8 cellular contexts compared by ENCODE assay signal in the genomic region with DNA sequence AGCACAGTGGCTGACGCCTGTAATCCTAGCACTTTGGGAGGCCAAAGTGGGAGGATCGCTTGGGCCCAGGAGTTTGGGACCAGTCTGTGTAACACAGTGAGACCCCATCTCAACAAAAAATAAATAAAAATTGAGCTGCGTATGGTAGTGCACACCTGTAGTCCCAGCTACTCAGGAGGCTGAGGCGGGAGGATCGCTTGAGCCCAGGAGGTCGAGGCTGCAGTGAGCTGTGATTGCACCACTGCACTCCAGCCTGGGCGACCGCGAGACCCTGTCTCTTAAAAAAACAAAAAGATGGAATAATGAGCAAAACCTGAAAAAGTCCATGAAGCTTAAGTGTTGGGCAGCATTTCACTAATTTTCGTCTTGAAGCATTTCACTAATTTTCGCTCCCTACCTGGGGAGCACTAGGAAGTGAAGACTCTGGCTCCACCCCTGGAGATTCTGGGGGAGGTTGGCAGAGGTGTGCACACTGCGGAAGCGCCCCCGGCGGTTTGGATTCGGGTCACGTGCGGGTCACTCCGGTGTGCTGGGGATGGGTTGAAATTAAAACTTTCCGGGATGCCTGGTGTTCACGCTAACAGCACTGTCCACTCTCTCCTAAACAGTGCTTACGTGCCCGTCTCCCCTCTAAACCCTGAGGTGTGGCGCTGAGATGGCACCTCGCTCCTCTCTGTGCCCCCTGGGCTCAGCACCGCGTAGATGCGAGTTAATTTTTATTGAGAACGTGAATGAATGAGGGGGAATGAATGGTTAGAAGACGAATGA.
A peak's percentile ranks its signal among the peaks of the same experiment; 100 is the strongest.
DNase-seq lines count a peak whose midpoint lies in the region; ATAC-seq and TF ChIP-seq lines count a peak whose summit lies in the region.

No MANE protein-coding gene starts in this region.

- DNase-seq in DND-41 = no peak
- peak; percentile 30 for DNase-seq in activated naive CD4-positive, alpha-beta T cell treated with anti-CD3 and anti-CD28 coated beads, Interleukin-2, amount 50 U/mL, for 16 hours
- no peak for DNase-seq in stimulated activated naive B cell treated with anti-CD40 and anti-IgM and Interleukin-4, amounts not matched to agents 10 μg/mL and 1 μg/mL and 100 μg/mL, for 72 hours
- no peak for DNase-seq in foreskin melanocyte

- H2AFZ ChIP-seq in DND-41 (ENCODE audit: low read depth, low read length) = peak overlapping the region; percentile 90

- peak overlapping the region; percentile 56 for H3K27ac Mint-ChIP-seq in stimulated activated naive B cell treated with anti-CD40 and anti-IgM and Interleukin-4, amounts not matched to agents 10 μg/mL and 1 μg/mL and 100 μg/mL, for 72 hours

- H3K9me3 Mint-ChIP-seq in stimulated activated naive B cell treated with anti-CD40 and anti-IgM and Interleukin-4, amounts not matched to agents 10 μg/mL and 1 μg/mL and 100 μg/mL, for 72 hours = no peaks in the 10 kb centered on the region

- peaks cover 15 to 39% of the 10 kb centered on the region in 2 donors for H3K4me1 Mint-ChIP-seq in stimulated activated naive B cell treated with anti-CD40 and anti-IgM and Interleukin-4, amounts not matched to agents 10 μg/mL and 1 μg/mL and 100 μg/mL, for 72 hours

- H3K4me2 ChIP-seq in DND-41 (ENCODE audit: insufficient read depth, low read length) = peak overlapping the region; percentile 83

- peaks cover 41% of the 10 kb centered on the region for H3K79me2 ChIP-seq in DND-41 (ENCODE audit: insufficient read depth, low read length)

- H3K27ac ChIP-seq in DND-41 (ENCODE audit: low read length) (peak overlapping the region; percentile 54; the same call in 1 of the 2 replicates), HUES6 (ENCODE audit: low read depth, low read length) (no peak overlapping the region; the same call in 1 of the 2 replicates), iPS-18a (ENCODE audit: low read length) (no peak overlapping the region)

- H3K9ac ChIP-seq in DND-41 (ENCODE audit: low read depth, low read length) (peak overlapping the region; percentile 89), HUES6 (ENCODE audit: low read length) (peak overlapping the region; percentile 9), iPS-18a (ENCODE audit: low read length) (peak overlapping the region; percentile 43)

- peaks cover 7% of the 10 kb centered on the region; the same call in 1 of the 2 replicates for H4K20me1 ChIP-seq in DND-41 (ENCODE audit: insufficient read depth, low read length)

- ATAC-seq in DND-41 (ENCODE audit: insufficient read depth, low read depth) (peak; percentile 5; the same call in 2 of the 3 replicates), GM19463 (IDR thresholded peaks at IDR 0.05; ENCODE audit: unreplicated experiment) (peak; percentile 12), GM21367 (IDR thresholded peaks at IDR 0.05; ENCODE audit: unreplicated experiment) (no peak)
- peak; percentile 35 to 36 for ATAC-seq in stimulated activated naive B cell treated with anti-CD40 and anti-IgM and Interleukin-4, amounts not matched to agents 10 μg/mL and 1 μg/mL and 100 μg/mL, for 72 hours (replicated peaks)

- peak overlapping the region in 1 of 2 experiments; percentile 98; a peak in 3 of 4 replicates for H3K4me3 ChIP-seq in DND-41 (ENCODE audit: low read depth in 1 of 2, low read length in 2 of 2)
- peak overlapping the region; percentile 61 for H3K4me3 ChIP-seq in HUES6 (ENCODE audit: low read depth, low read length)
- peak overlapping the region; percentile 76 for H3K4me3 ChIP-seq in iPS-18a (ENCODE audit: low read length)

- H3K36me3 Mint-ChIP-seq in stimulated activated naive B cell treated with anti-CD40 and anti-IgM and Interleukin-4, amounts not matched to agents 10 μg/mL and 1 μg/mL and 100 μg/mL, for 72 hours = peaks cover 0 to 5% of the 10 kb centered on the region in 2 donors

- H3K4me1 ChIP-seq in DND-41 (ENCODE audit: insufficient read depth, low read length) (peaks cover 32% of the 10 kb centered on the region), HUES6 (ENCODE audit: control insufficient read depth, insufficient read depth, low read length) (0 out of 2 replicates have a peak, but pooled peaks cover 4% of the 10 kb centered on the region), iPS-18a (ENCODE audit: control insufficient read depth, low read depth, low read length) (no peaks in the 10 kb centered on the region)

- H3K36me3 ChIP-seq in DND-41 (ENCODE audit: insufficient read depth, low read length) (peaks cover 11% of the 10 kb centered on the region), HUES6 (ENCODE audit: control insufficient read depth, insufficient read depth, low read length) (peaks cover 4% of the 10 kb centered on the region), iPS-18a (ENCODE audit: control insufficient read depth, low read depth, low read length) (peaks cover 4% of the 10 kb centered on the region)

- H3K9me3 ChIP-seq in DND-41 (ENCODE audit: insufficient read depth, low read length, severe bottlenecking) = no peaks in the 10 kb centered on the region
- H3K9me3 ChIP-seq in HUES6 (ENCODE audit: control insufficient read depth, insufficient read depth, low read depth, low read length) = no peaks in the 10 kb centered on the region
- H3K9me3 ChIP-seq in iPS-18a (ENCODE audit: control insufficient read depth, low read depth, low read length) = no peaks in the 10 kb centered on the region

- no peaks in the 10 kb centered on the region for H3K27me3 Mint-ChIP-seq in stimulated activated naive B cell treated with anti-CD40 and anti-IgM and Interleukin-4, amounts not matched to agents 10 μg/mL and 1 μg/mL and 100 μg/mL, for 72 hours

- peak overlapping the region; percentile 83 to 90 for H3K4me3 Mint-ChIP-seq in stimulated activated naive B cell treated with anti-CD40 and anti-IgM and Interleukin-4, amounts not matched to agents 10 μg/mL and 1 μg/mL and 100 μg/mL, for 72 hours

- no peak for TF ChIP-seq CTCF in DND-41 (IDR thresholded peaks at IDR 0.05; ENCODE audit: borderline replicate concordance, extremely low read depth, low read length, poor library complexity, severe bottlenecking)

- H3K27me3 ChIP-seq in DND-41 (ENCODE audit: insufficient read depth, low read length, poor library complexity) (no peaks in the 10 kb centered on the region), HUES6 (ENCODE audit: control insufficient read depth, insufficient read depth, low read length) (no peaks in the 10 kb centered on the region), iPS-18a (ENCODE audit: control insufficient read depth, insufficient read depth, low read length) (no peaks in the 10 kb centered on the region)

Comparison
In these comparisons a context has a peak if more than half of its experiments do, and no peak if none do; other contexts are left out.
1. H3K9ac ChIP-seq: peak in every context shown above with its lines; median percentile 89 in DND-41; 43 in iPS-18a; 9 in HUES6.